ENCODE assay signal across 15 cellular contexts in genomic region chr13:30413842-30414241, GRCh38. TPM values are rescaled to one million over a fixed set of nuclear protein-coding genes. Genes with fewer than 3 reads are reported as not detected.
"Had no signal": no experiment of that assay in that cellular context is flagged by ENCODE, and none has a peak within 500 bp of the region (broad histone marks: within the 10 kb centered on the region; RNA-seq: fewer than 3 reads in every experiment).

No MANE protein-coding gene starts in this region.

- H3K9me3 Mint-ChIP-seq: activated naive CD8-positive, alpha-beta T cell treated with anti-CD3 and anti-CD28 coated beads, Interleukin-2, amount 50 U/mL, for 24 hours; activated T-helper 1 cell treated with anti-CD3 and anti-CD28 coated beads, Interleukin-12 subunit alpha, Interleukin-12 subunit beta, Interleukin-2, Interleukin-4 antibody, amounts not matched to agents 30 ng/mL and 10 ng/mL and 1 ng/mL, durations not matched to agents 14 hours and 24 hours and 36 hours had no signal

- H3K36me3 ChIP-seq: ascending aorta, esophagus muscularis mucosa, right atrium auricular region, tibial nerve, WERI-Rb-1 had no signal

- H3K4me3 Mint-ChIP-seq: activated naive CD8-positive, alpha-beta T cell treated with anti-CD3 and anti-CD28 coated beads, Interleukin-2, amount 50 U/mL, for 24 hours; activated T-helper 1 cell treated with anti-CD3 and anti-CD28 coated beads, Interleukin-12 subunit alpha, Interleukin-12 subunit beta, Interleukin-2, Interleukin-4 antibody, amounts not matched to agents 30 ng/mL and 10 ng/mL and 1 ng/mL, durations not matched to agents 14 hours and 24 hours and 36 hours had no signal

- ATAC-seq: activated naive CD8-positive, alpha-beta T cell treated with anti-CD3 and anti-CD28 coated beads, Interleukin-2, amount 50 U/mL, for 24 hours; left cardiac atrium had no signal

- H3K9me3 ChIP-seq: ascending aorta, esophagus muscularis mucosa, right atrium auricular region, tibial nerve had no signal

- DNase-seq: activated CD4-positive, alpha-beta T cell treated with anti-CD3 and anti-CD28 coated beads for 48 hours; activated naive CD4-positive, alpha-beta T cell treated with Interleukin-2 at 50 U/mL for 16 hours; activated naive CD8-positive, alpha-beta T cell treated with anti-CD3 and anti-CD28 coated beads, Interleukin-2, amount 50 U/mL, for 24 hours; left cardiac atrium; midbrain; WERI-Rb-1 had no signal

- H3K27ac Mint-ChIP-seq: activated naive CD8-positive, alpha-beta T cell treated with anti-CD3 and anti-CD28 coated beads, Interleukin-2, amount 50 U/mL, for 24 hours; activated T-helper 1 cell treated with anti-CD3 and anti-CD28 coated beads, Interleukin-12 subunit alpha, Interleukin-12 subunit beta, Interleukin-2, Interleukin-4 antibody, amounts not matched to agents 30 ng/mL and 10 ng/mL and 1 ng/mL, durations not matched to agents 14 hours and 24 hours and 36 hours had no signal

- H3K4me3 ChIP-seq: ascending aorta, esophagus muscularis mucosa, lung, right atrium auricular region, smooth muscle cell, tibial nerve had no signal

- H3K4me2 ChIP-seq: smooth muscle cell had no signal

- H3K27ac ChIP-seq: ascending aorta, esophagus muscularis mucosa, right atrium auricular region, tibial nerve, WERI-Rb-1 had no signal

- H3K27me3 ChIP-seq: ascending aorta, esophagus muscularis mucosa, right atrium auricular region, tibial nerve had no signal

- H3K27me3 Mint-ChIP-seq: activated naive CD8-positive, alpha-beta T cell treated with anti-CD3 and anti-CD28 coated beads, Interleukin-2, amount 50 U/mL, for 24 hours had no signal

RNA-seq across cellular contexts. Expression of gene UBE2L5, which starts 8.5 kb away (rescaled TPM):
- total RNA-seq: activated T-helper 1 cell treated with anti-CD3 and anti-CD28 coated beads, Interleukin-12 subunit alpha, Interleukin-12 subunit beta, Interleukin-2, Interleukin-4 antibody, amounts not matched to agents 30 ng/mL and 10 ng/mL and 1 ng/mL, durations not matched to agents 14 hours and 24 hours and 36 hours; ascending aorta; bronchial epithelial cell; fibroblast of villous mesenchyme; left cardiac atrium; lung; smooth muscle cell; tibial nerve had no signal
- polyA plus RNA-seq: smooth muscle cell had no signal
